8 cellular contexts compared by ENCODE assay signal in genomic region chr4:108849611-108850406, GRCh38.
DNase-seq lines count a peak whose midpoint lies in the region; ATAC-seq and TF ChIP-seq lines count a peak whose summit lies in the region.

No MANE protein-coding gene starts in this region.

- WGBS in smooth muscle cell (ENCODE audit: low lambda C conversion rate), result 27% methylated on average over 3 of the region's 3 CpGs

- H3K27ac ChIP-seq in ACC112 (ENCODE audit: low read depth, low read length) (peak overlapping the region; percentile 76), smooth muscle cell (ENCODE audit: low read depth) (peak overlapping the region; percentile 81)

- DNase-seq in activated CD8-positive, alpha-beta T cell treated with anti-CD3 and anti-CD28 coated beads, Interleukin-2, amount 10 ng/mL, durations not matched to agents 7 days and 5 days, result peak; percentile 41
- DNase-seq in smooth muscle cell (lab: John Stamatoyannopoulos, UW; ENCODE audit: unreplicated experiment) (no peak), GM13977 (ENCODE audit: low spot score) (no peak), DMS79 (lab: John Stamatoyannopoulos, UW) (no peak), COR-L47 (lab: John Stamatoyannopoulos, UW) (no peak)

- H3K36me3 ChIP-seq in ACC112 (ENCODE audit: insufficient read depth, low read length), result no peaks in the 10 kb centered on the region
- no peaks in the 10 kb centered on the region for H3K36me3 ChIP-seq in smooth muscle cell (ENCODE audit: low read depth)

- H3K9me3 ChIP-seq in smooth muscle cell (replicated peaks; ENCODE audit: low read depth), result no peaks in the 10 kb centered on the region

- H2AFZ ChIP-seq in ACC112 (ENCODE audit: low read length, unreplicated experiment), result no peak overlapping the region
- no peak overlapping the region for H2AFZ ChIP-seq in smooth muscle cell (ENCODE audit: low read depth)

- TF ChIP-seq CTCF in smooth muscle cell (IDR thresholded peaks at IDR 0.05; ENCODE audit: borderline replicate concordance, insufficient read depth, poor library complexity, severe bottlenecking) (no peak), GM13977 (IDR thresholded peaks at IDR 0.05; ENCODE audit: extremely low read depth, insufficient read depth, missing control alignments) (no peak)

- H3K4me1 ChIP-seq in ACC112 (ENCODE audit: control insufficient read depth, insufficient read depth, low read length, unreplicated experiment) (peaks cover 20% of the 10 kb centered on the region), smooth muscle cell (ENCODE audit: low read depth) (no peaks in the 10 kb centered on the region)

- peak overlapping the region; percentile 45 for H3K27ac Mint-ChIP-seq in activated CD8-positive, alpha-beta T cell treated with anti-CD3 and anti-CD28 coated beads, Interleukin-2, amount 10 ng/mL, durations not matched to agents 7 days and 5 days

- H3K9ac ChIP-seq in smooth muscle cell (ENCODE audit: low read depth), result peak overlapping the region; percentile 4

- no peaks in the 10 kb centered on the region for H3K27me3 ChIP-seq in ACC112 (ENCODE audit: insufficient read depth, low read length)
- no peaks in the 10 kb centered on the region for H3K27me3 ChIP-seq in smooth muscle cell (ENCODE audit: low read depth)

- peaks cover 2% of the 10 kb centered on the region for H3K36me3 Mint-ChIP-seq in activated CD8-positive, alpha-beta T cell treated with anti-CD3 and anti-CD28 coated beads, Interleukin-2, amount 10 ng/mL, durations not matched to agents 7 days and 5 days (ENCODE audit: low read depth)

- H3K9me3 Mint-ChIP-seq in activated CD8-positive, alpha-beta T cell treated with anti-CD3 and anti-CD28 coated beads, Interleukin-2, amount 10 ng/mL, durations not matched to agents 7 days and 5 days (ENCODE audit: insufficient read depth), result no peaks in the 10 kb centered on the region

- CTCF ChIA-PET in activated CD8-positive, alpha-beta T cell treated with anti-CD3 and anti-CD28 coated beads, Interleukin-2, amount 10 ng/mL, durations not matched to agents 7 days and 5 days (lab: Charles Lee), result interaction anchor here (1.1 kb wide), 1 partner anchor 556 kb away, joined by 3 read pairs; no protein-coding TSS in a partner anchor

- H3F3A ChIP-seq in smooth muscle cell (ENCODE audit: low read depth), result peaks cover 4% of the 10 kb centered on the region

- ATAC-seq in GM19395 (IDR thresholded peaks at IDR 0.05; ENCODE audit: unreplicated experiment) (peak; percentile 95), HG03280 (IDR thresholded peaks at IDR 0.05; ENCODE audit: unreplicated experiment) (peak; percentile 78)
- ATAC-seq in activated CD8-positive, alpha-beta T cell treated with anti-CD3 and anti-CD28 coated beads, Interleukin-2, amount 10 ng/mL, durations not matched to agents 7 days and 5 days, result peak; percentile 57

- peak overlapping the region; percentile 25 for H3K4me2 ChIP-seq in smooth muscle cell

- H3K27me3 Mint-ChIP-seq in activated CD8-positive, alpha-beta T cell treated with anti-CD3 and anti-CD28 coated beads, Interleukin-2, amount 10 ng/mL, durations not matched to agents 7 days and 5 days (ENCODE audit: low read depth), result peaks cover 2% of the 10 kb centered on the region

- H4K20me1 ChIP-seq in smooth muscle cell (ENCODE audit: low read depth), result no peaks in the 10 kb centered on the region

- peak overlapping the region; percentile 5 for H3K4me3 Mint-ChIP-seq in activated CD8-positive, alpha-beta T cell treated with anti-CD3 and anti-CD28 coated beads, Interleukin-2, amount 10 ng/mL, durations not matched to agents 7 days and 5 days

- no peaks in the 10 kb centered on the region for H3K79me2 ChIP-seq in ACC112 (ENCODE audit: control insufficient read depth, insufficient read depth, low read length, unreplicated experiment)
- no peaks in the 10 kb centered on the region for H3K79me2 ChIP-seq in smooth muscle cell (ENCODE audit: low read depth)

- H3K4me3 ChIP-seq in ACC112 (ENCODE audit: low read depth, low read length), result peak overlapping the region; percentile 29; the same call in 1 of the 2 replicates
- no peak overlapping the region for H3K4me3 ChIP-seq in smooth muscle cell

- in situ Hi-C loops in GM13977 (cut with MboI; ENCODE audit: low pct_unique_long_range_greater_than_20kb, low sequenced_read_pairs, unreplicated experiment), result loop anchor here (25.0 kb wide), 2 partner anchors 462 to 562 kb away; partner anchors contain the start of gene COL25A1

- peaks cover 36% of the 10 kb centered on the region for H3K4me1 Mint-ChIP-seq in activated CD8-positive, alpha-beta T cell treated with anti-CD3 and anti-CD28 coated beads, Interleukin-2, amount 10 ng/mL, durations not matched to agents 7 days and 5 days (ENCODE audit: low read depth)

- POLR2A ChIA-PET in activated CD8-positive, alpha-beta T cell treated with anti-CD3 and anti-CD28 coated beads, Interleukin-2, amount 10 ng/mL, durations not matched to agents 7 days and 5 days (lab: Charles Lee), result no interaction called here
